ENCODE assay signal across 16 cellular contexts in genomic region chr9:3992924-3993323, GRCh38.
DNase-seq lines count a peak whose midpoint lies in the region.
"Had no signal": no experiment of that assay in that cellular context is flagged by ENCODE, and none has a peak within 500 bp of the region (broad histone marks: within the 10 kb centered on the region; RNA-seq: fewer than 3 reads in every experiment).

No MANE protein-coding gene starts in this region.

- H3K4me2 ChIP-seq in mesenchymal stem cell (ENCODE audit: low read length, poor library complexity, severe bottlenecking) = no peak overlapping the region

- H3K4me1 ChIP-seq in mesenchymal stem cell (ENCODE audit: control insufficient read depth, insufficient read depth, low read depth, low read length) = no peaks in the 10 kb centered on the region
- H3K4me1 ChIP-seq: suprapubic skin had no signal

- no peak overlapping the region for H4K91ac ChIP-seq in mesenchymal stem cell (ENCODE audit: low read length)

- no peak overlapping the region for H2BK15ac ChIP-seq in mesenchymal stem cell (ENCODE audit: low read depth, poor library complexity, severe bottlenecking)

- H3K9me3 ChIP-seq in mesenchymal stem cell (ENCODE audit: control insufficient read depth, low read length) = peaks cover 22% of the 10 kb centered on the region
- H3K9me3 ChIP-seq: suprapubic skin had no signal

- no peak overlapping the region for H3K9ac ChIP-seq in mesenchymal stem cell (ENCODE audit: low read length)

- H2AK5ac ChIP-seq in mesenchymal stem cell (ENCODE audit: low read length, severe bottlenecking) = no peak overlapping the region

- DNase-seq in EH (ENCODE audit: low read depth) = peak; percentile 19
- peak; percentile 62 for DNase-seq in NCI-H226
- DNase-seq in fibroblast of gingiva (ENCODE audit: low read depth) = peak; percentile 20
- peak; percentile 43 for DNase-seq in mesenchymal stem cell
- no peak for DNase-seq in NCI-H1105 treated with DMSO at 0.1 percent for 48 hours (lab: John Stamatoyannopoulos, UW)
- no peak for DNase-seq in HuH-7.5 (ENCODE audit: low spot score)
- DNase-seq in activated CD4-positive, CD25-positive, alpha-beta regulatory T cell (lab: John Stamatoyannopoulos, UW) = no peak
- DNase-seq in COR-L47 (lab: John Stamatoyannopoulos, UW) = no peak
- DNase-seq: activated CD4-positive, alpha-beta T cell treated with anti-CD3 and anti-CD28 coated beads for 48 hours; CD4-positive, CD25-positive, alpha-beta regulatory T cell; GF-D8; islet precursor cell; naive thymus-derived CD8-positive, alpha-beta T cell; NCI-H2171 had no signal

- peak overlapping the region in 1 of 2 experiments; percentile 58 for H3K4ac ChIP-seq in mesenchymal stem cell (ENCODE audit: low read depth in 1 of 2, low read length in 2 of 2)

- no peak overlapping the region for H2AFZ ChIP-seq in mesenchymal stem cell (ENCODE audit: low read depth, low read length)

- no peak overlapping the region for H2BK12ac ChIP-seq in mesenchymal stem cell (ENCODE audit: low read length in 2 of 2)

- H3K4me3 ChIP-seq in mesenchymal stem cell (ENCODE audit: insufficient read depth in 1 of 2, low read depth in 1 of 2, low read length in 2 of 2) = no peak overlapping the region
- H3K4me3 ChIP-seq: suprapubic skin had no signal

- H3K27me3 ChIP-seq in mesenchymal stem cell (ENCODE audit: control insufficient read depth in 1 of 2, insufficient read depth in 1 of 2, low read length in 2 of 2) = no peaks in the 10 kb centered on the region
- H3K27me3 ChIP-seq: suprapubic skin had no signal

- no peak overlapping the region for H4K8ac ChIP-seq in mesenchymal stem cell (ENCODE audit: low read length)

- H3K14ac ChIP-seq in mesenchymal stem cell (ENCODE audit: low read length in 2 of 2) = no peak overlapping the region

- no peak overlapping the region for H2BK120ac ChIP-seq in mesenchymal stem cell (ENCODE audit: low read depth, low read length)

- H3K27ac ChIP-seq in mesenchymal stem cell (ENCODE audit: low read length, poor library complexity, severe bottlenecking) = no peak overlapping the region
- H3K27ac ChIP-seq: epithelial cell of prostate, suprapubic skin had no signal

- no peaks in the 10 kb centered on the region for H3K36me3 ChIP-seq in mesenchymal stem cell (ENCODE audit: control insufficient read depth in 1 of 2, insufficient read depth in 2 of 2, low read depth in 1 of 2, low read length in 2 of 2)
- H3K36me3 ChIP-seq: suprapubic skin had no signal

- 52% methylated on average over 3 of the region's 3 CpGs for WGBS in mesenchymal stem cell

- no peak overlapping the region for H2BK5ac ChIP-seq in mesenchymal stem cell (ENCODE audit: low read depth, low read length, poor library complexity, severe bottlenecking)

- H3K23ac ChIP-seq in mesenchymal stem cell (ENCODE audit: low read length in 2 of 2) = no peak overlapping the region

- H3K79me1 ChIP-seq in mesenchymal stem cell (replicated peaks; ENCODE audit: low read length, poor library complexity, severe bottlenecking) = peaks cover 15% of the 10 kb centered on the region

- H3K18ac ChIP-seq in mesenchymal stem cell (ENCODE audit: low read depth in 1 of 2, low read length in 2 of 2) = no peak overlapping the region

Comparison
In these comparisons a context has a peak if more than half of its experiments do, and no peak if none do; other contexts are left out.
1. DNase-seq: peak in EH (single experiment), NCI-H226 (single experiment), fibroblast of gingiva (single experiment) and mesenchymal stem cell (single experiment); none in NCI-H1105 treated with DMSO at 0.1 percent for 48 hours (single experiment), HuH-7.5 (single experiment), activated CD4-positive, CD25-positive, alpha-beta regulatory T cell (0 of 4) and COR-L47 (single experiment).